Comparison of ENCODE assay signal across 1 cellular context in the genomic region with DNA sequence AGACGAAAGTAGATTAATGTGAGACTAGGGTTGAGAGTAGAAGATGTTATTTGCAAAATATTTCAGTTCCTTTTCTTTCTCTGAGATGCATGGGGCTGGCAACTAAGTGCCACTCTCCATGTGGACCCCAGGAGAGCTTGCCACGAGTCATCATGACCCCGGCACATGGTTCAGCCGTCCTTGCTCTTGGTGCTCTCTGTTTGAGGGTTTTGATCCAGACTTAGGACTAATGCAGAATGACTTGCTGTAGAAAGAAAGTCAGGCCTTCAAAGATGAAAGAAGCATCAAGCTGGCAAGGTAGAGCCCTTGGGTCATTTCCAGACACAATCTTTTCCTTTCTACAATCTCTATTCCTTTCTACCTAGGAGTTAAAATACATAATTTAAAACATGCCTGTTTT.
A peak's percentile ranks its signal among the peaks of the same experiment; 100 is the strongest.
TF ChIP-seq lines count a peak whose summit lies in the region.

No MANE protein-coding gene starts in this region.

TF ChIP-seq in HepG2, 621 proteins besides CTCF, POLR2A, EP300 and RAD21 (continued from another document and continues in another):
- TF ChIP-seq ZNF441 (CRISPR knock-in tag; IDR thresholded peaks at IDR 0.05; ENCODE audit: borderline replicate concordance) (no peak), ZFP82 (CRISPR knock-in tag; IDR thresholded peaks at IDR 0.05; ENCODE audit: borderline replicate concordance) (no peak), ZNF251 (CRISPR knock-in tag; IDR thresholded peaks at IDR 0.05) (no peak), RXRA (CRISPR knock-in tag; IDR thresholded peaks at IDR 0.05) (no peak), NFIB (CRISPR knock-in tag; IDR thresholded peaks at IDR 0.05; ENCODE audit: borderline replicate concordance) (no peak), ZNF562 (CRISPR knock-in tag; IDR thresholded peaks at IDR 0.05; ENCODE audit: borderline replicate concordance) (no peak), NFYB (CRISPR knock-in tag; IDR thresholded peaks at IDR 0.05) (no peak), POLR2AphosphoS2 (IDR thresholded peaks at IDR 0.05; ENCODE audit: low read depth, low read length) (no peak), ZBTB42 (CRISPR knock-in tag; IDR thresholded peaks at IDR 0.05) (no peak), EZH2 (conservative IDR thresholded peaks at IDR 0.05; ENCODE audit: low read depth, low read length) (no peak), PBX2 (CRISPR knock-in tag; IDR thresholded peaks at IDR 0.05) (no peak), ZNF605 (CRISPR knock-in tag; IDR thresholded peaks at IDR 0.05) (0 out of 2 replicates have a peak, but pooled peaks have one; percentile 38), SALL1 (CRISPR knock-in tag; IDR thresholded peaks at IDR 0.05) (peak; percentile 62), PAX8 (CRISPR knock-in tag; IDR thresholded peaks at IDR 0.05; ENCODE audit: borderline replicate concordance) (no peak), LRRFIP1 (CRISPR knock-in tag; conservative IDR thresholded peaks at IDR 0.05) (no peak), MYC (CRISPR knock-in tag; IDR thresholded peaks at IDR 0.05; ENCODE audit: borderline replicate concordance) (peak; percentile 59; the same call in 1 of the 2 replicates), CBX1 (IDR thresholded peaks at IDR 0.05; ENCODE audit: low read depth) (no peak), CBX2 (IDR thresholded peaks at IDR 0.05; ENCODE audit: low read depth, low read length) (no peak), CBX2 (CRISPR knock-in tag; IDR thresholded peaks at IDR 0.05; ENCODE audit: low read depth) (no peak), ATRX (CRISPR knock-in tag; IDR thresholded peaks at IDR 0.05; ENCODE audit: borderline replicate concordance) (no peak), MEF2D (CRISPR knock-in tag; IDR thresholded peaks at IDR 0.05) (0 out of 2 replicates have a peak, but pooled peaks have one; percentile 51), SP5 (CRISPR knock-in tag; IDR thresholded peaks at IDR 0.05; ENCODE audit: borderline replicate concordance, low read depth) (no peak), ZFP62 (CRISPR knock-in tag; IDR thresholded peaks at IDR 0.05) (no peak), ZNF766 (CRISPR knock-in tag; IDR thresholded peaks at IDR 0.05; ENCODE audit: borderline replicate concordance) (no peak), SNAPC2 (CRISPR knock-in tag; IDR thresholded peaks at IDR 0.05) (peak; percentile 39; the same call in 1 of the 2 replicates)
- TF ChIP-seq, protein P1, sequence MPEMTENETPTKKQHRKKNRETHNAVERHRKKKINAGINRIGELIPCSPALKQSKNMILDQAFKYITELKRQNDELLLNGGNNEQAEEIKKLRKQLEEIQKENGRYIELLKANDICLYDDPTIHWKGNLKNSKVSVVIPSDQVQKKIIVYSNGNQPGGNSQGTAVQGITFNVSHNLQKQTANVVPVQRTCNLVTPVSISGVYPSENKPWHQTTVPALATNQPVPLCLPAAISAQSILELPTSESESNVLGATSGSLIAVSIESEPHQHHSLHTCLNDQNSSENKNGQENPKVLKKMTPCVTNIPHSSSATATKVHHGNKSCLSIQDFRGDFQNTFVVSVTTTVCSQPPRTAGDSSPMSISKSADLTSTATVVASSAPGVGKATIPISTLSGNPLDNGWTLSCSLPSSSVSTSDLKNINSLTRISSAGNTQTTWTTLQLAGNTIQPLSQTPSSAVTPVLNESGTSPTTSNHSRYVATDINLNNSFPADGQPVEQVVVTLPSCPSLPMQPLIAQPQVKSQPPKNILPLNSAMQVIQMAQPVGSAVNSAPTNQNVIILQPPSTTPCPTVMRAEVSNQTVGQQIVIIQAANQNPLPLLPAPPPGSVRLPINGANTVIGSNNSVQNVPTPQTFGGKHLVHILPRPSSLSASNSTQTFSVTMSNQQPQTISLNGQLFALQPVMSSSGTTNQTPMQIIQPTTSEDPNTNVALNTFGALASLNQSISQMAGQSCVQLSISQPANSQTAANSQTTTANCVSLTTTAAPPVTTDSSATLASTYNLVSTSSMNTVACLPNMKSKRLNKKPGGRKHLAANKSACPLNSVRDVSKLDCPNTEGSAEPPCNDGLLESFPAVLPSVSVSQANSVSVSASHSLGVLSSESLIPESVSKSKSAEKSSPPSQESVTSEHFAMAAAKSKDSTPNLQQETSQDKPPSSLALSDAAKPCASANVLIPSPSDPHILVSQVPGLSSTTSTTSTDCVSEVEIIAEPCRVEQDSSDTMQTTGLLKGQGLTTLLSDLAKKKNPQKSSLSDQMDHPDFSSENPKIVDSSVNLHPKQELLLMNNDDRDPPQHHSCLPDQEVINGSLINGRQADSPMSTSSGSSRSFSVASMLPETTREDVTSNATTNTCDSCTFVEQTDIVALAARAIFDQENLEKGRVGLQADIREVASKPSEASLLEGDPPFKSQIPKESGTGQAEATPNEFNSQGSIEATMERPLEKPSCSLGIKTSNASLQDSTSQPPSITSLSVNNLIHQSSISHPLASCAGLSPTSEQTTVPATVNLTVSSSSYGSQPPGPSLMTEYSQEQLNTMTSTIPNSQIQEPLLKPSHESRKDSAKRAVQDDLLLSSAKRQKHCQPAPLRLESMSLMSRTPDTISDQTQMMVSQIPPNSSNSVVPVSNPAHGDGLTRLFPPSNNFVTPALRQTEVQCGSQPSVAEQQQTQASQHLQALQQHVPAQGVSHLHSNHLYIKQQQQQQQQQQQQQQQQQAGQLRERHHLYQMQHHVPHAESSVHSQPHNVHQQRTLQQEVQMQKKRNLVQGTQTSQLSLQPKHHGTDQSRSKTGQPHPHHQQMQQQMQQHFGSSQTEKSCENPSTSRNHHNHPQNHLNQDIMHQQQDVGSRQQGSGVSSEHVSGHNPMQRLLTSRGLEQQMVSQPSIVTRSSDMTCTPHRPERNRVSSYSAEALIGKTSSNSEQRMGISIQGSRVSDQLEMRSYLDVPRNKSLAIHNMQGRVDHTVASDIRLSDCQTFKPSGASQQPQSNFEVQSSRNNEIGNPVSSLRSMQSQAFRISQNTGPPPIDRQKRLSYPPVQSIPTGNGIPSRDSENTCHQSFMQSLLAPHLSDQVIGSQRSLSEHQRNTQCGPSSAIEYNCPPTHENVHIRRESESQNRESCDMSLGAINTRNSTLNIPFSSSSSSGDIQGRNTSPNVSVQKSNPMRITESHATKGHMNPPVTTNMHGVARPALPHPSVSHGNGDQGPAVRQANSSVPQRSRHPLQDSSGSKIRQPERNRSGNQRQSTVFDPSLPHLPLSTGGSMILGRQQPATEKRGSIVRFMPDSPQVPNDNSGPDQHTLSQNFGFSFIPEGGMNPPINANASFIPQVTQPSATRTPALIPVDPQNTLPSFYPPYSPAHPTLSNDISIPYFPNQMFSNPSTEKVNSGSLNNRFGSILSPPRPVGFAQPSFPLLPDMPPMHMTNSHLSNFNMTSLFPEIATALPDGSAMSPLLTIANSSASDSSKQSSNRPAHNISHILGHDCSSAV (CRISPR knock-in tag; IDR thresholded peaks at IDR 0.05; ENCODE audit: borderline replicate concordance) = no peak
- TF ChIP-seq, protein P2, sequence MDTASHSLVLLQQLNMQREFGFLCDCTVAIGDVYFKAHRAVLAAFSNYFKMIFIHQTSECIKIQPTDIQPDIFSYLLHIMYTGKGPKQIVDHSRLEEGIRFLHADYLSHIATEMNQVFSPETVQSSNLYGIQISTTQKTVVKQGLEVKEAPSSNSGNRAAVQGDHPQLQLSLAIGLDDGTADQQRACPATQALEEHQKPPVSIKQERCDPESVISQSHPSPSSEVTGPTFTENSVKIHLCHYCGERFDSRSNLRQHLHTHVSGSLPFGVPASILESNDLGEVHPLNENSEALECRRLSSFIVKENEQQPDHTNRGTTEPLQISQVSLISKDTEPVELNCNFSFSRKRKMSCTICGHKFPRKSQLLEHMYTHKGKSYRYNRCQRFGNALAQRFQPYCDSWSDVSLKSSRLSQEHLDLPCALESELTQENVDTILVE (CRISPR knock-in tag; IDR thresholded peaks at IDR 0.05) = 0 out of 2 replicates have a peak, but pooled peaks have one; percentile 20
- TF ChIP-seq, protein P3, sequence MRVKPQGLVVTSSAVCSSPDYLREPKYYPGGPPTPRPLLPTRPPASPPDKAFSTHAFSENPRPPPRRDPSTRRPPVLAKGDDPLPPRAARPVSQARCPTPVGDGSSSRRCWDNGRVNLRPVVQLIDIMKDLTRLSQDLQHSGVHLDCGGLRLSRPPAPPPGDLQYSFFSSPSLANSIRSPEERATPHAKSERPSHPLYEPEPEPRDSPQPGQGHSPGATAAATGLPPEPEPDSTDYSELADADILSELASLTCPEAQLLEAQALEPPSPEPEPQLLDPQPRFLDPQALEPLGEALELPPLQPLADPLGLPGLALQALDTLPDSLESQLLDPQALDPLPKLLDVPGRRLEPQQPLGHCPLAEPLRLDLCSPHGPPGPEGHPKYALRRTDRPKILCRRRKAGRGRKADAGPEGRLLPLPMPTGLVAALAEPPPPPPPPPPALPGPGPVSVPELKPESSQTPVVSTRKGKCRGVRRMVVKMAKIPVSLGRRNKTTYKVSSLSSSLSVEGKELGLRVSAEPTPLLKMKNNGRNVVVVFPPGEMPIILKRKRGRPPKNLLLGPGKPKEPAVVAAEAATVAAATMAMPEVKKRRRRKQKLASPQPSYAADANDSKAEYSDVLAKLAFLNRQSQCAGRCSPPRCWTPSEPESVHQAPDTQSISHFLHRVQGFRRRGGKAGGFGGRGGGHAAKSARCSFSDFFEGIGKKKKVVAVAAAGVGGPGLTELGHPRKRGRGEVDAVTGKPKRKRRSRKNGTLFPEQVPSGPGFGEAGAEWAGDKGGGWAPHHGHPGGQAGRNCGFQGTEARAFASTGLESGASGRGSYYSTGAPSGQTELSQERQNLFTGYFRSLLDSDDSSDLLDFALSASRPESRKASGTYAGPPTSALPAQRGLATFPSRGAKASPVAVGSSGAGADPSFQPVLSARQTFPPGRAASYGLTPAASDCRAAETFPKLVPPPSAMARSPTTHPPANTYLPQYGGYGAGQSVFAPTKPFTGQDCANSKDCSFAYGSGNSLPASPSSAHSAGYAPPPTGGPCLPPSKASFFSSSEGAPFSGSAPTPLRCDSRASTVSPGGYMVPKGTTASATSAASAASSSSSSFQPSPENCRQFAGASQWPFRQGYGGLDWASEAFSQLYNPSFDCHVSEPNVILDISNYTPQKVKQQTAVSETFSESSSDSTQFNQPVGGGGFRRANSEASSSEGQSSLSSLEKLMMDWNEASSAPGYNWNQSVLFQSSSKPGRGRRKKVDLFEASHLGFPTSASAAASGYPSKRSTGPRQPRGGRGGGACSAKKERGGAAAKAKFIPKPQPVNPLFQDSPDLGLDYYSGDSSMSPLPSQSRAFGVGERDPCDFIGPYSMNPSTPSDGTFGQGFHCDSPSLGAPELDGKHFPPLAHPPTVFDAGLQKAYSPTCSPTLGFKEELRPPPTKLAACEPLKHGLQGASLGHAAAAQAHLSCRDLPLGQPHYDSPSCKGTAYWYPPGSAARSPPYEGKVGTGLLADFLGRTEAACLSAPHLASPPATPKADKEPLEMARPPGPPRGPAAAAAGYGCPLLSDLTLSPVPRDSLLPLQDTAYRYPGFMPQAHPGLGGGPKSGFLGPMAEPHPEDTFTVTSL (CRISPR knock-in tag; IDR thresholded peaks at IDR 0.05; ENCODE audit: borderline replicate concordance) = no peak
- TF ChIP-seq, protein P4, sequence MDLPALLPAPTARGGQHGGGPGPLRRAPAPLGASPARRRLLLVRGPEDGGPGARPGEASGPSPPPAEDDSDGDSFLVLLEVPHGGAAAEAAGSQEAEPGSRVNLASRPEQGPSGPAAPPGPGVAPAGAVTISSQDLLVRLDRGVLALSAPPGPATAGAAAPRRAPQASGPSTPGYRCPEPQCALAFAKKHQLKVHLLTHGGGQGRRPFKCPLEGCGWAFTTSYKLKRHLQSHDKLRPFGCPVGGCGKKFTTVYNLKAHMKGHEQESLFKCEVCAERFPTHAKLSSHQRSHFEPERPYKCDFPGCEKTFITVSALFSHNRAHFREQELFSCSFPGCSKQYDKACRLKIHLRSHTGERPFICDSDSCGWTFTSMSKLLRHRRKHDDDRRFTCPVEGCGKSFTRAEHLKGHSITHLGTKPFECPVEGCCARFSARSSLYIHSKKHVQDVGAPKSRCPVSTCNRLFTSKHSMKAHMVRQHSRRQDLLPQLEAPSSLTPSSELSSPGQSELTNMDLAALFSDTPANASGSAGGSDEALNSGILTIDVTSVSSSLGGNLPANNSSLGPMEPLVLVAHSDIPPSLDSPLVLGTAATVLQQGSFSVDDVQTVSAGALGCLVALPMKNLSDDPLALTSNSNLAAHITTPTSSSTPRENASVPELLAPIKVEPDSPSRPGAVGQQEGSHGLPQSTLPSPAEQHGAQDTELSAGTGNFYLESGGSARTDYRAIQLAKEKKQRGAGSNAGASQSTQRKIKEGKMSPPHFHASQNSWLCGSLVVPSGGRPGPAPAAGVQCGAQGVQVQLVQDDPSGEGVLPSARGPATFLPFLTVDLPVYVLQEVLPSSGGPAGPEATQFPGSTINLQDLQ (CRISPR knock-in tag; IDR thresholded peaks at IDR 0.05) = no peak
- TF ChIP-seq, protein P5, sequence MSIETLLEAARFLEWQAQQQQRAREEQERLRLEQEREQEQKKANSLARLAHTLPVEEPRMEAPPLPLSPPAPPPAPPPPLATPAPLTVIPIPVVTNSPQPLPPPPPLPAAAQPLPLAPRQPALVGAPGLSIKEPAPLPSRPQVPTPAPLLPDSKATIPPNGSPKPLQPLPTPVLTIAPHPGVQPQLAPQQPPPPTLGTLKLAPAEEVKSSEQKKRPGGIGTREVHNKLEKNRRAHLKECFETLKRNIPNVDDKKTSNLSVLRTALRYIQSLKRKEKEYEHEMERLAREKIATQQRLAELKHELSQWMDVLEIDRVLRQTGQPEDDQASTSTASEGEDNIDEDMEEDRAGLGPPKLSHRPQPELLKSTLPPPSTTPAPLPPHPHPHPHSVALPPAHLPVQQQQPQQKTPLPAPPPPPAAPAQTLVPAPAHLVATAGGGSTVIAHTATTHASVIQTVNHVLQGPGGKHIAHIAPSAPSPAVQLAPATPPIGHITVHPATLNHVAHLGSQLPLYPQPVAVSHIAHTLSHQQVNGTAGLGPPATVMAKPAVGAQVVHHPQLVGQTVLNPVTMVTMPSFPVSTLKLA (IDR thresholded peaks at IDR 0.05) = peak; percentile 66
- TF ChIP-seq, protein P6, sequence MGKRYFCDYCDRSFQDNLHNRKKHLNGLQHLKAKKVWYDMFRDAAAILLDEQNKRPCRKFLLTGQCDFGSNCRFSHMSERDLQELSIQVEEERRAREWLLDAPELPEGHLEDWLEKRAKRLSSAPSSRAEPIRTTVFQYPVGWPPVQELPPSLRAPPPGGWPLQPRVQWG (CRISPR knock-in tag; IDR thresholded peaks at IDR 0.05; ENCODE audit: borderline replicate concordance, low read depth) = no peak
